In the genomic region with DNA sequence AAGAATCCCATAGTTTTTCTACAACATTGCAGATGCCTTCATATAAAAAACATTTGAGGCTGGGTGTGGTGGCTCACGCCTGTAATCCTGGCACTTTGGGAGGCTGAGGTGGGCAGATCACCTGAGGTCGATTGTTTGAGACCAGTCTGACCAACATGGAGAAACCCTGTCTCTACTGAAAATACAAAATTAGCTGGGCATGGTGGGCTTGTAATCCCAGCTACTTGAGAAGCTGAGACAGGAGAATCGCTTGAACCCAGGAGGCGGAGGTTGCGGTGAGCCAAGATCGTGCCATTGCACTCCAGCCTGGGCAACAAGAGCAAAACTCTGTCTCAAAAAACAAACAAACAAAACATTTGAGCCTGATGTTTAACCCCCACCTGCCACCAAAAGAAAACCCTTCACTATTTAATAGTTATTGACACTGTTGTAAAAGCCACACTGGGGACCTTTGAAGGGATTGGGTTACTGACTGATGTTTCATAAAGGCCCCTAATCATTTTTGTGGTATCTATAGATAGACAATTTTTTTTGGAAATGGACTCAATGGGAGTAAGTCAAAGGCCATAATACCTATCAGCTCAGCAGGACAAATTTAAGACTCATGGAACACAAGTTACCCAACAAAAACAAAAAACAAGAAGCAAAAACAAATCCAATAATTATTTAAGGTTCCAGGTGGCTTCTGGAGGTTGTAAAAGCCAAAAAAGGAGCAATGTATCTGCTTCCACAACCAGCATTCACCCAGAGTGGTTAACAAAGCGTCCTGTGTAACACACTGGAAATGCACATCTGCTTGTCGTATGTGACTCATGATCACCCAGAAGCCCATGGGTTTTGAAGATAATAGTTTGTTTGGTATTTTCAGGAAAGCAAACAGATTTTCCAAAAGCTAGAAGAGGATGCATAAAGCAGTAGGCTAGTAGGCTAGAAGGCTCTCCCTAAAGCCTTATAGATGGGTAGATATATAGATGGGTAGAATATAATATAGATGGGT, we compare ENCODE assay signal across 11 cellular contexts. TPM values are rescaled to one million over a fixed set of nuclear protein-coding genes. Genes with fewer than 3 reads are reported as not detected.
A peak's percentile ranks its signal among the peaks of the same experiment; 100 is the strongest.
DNase-seq lines count a peak whose midpoint lies in the region; ATAC-seq and TF ChIP-seq lines count a peak whose summit lies in the region.
"Had no signal": no experiment of that assay in that cellular context is flagged by ENCODE, and none has a peak within 500 bp of the region (broad histone marks: within the 10 kb centered on the region; RNA-seq: fewer than 3 reads in every experiment).

No MANE protein-coding gene starts in this region.

- H3K36me3 ChIP-seq in IMR-90 (ENCODE audit: control insufficient read depth, insufficient read depth, low read length): 0 out of 2 replicates have a peak, but pooled peaks cover 2% of the 10 kb centered on the region
- H3K36me3 ChIP-seq: transverse colon had no signal

- peak overlapping the region; percentile 62; the same call in 1 of the 2 replicates for H3K56ac ChIP-seq in IMR-90 (ENCODE audit: extremely low read depth, insufficient read depth, low read length)

- no peak overlapping the region for H3K4me2 ChIP-seq in IMR-90 (ENCODE audit: low read depth, low read length)
- H3K4me2 ChIP-seq: A549 had no signal

- H3K27ac Mint-ChIP-seq in activated naive CD8-positive, alpha-beta T cell treated with anti-CD3 and anti-CD28 coated beads, Interleukin-2, amount 50 U/mL, for 24 hours: peak overlapping the region; percentile 86
- peak overlapping the region in 5 of 10 donors; percentile 0 to 83 (median 32) for H3K27ac Mint-ChIP-seq in naive thymus-derived CD8-positive, alpha-beta T cell

- H3K27me3 Mint-ChIP-seq in activated naive CD8-positive, alpha-beta T cell treated with anti-CD3 and anti-CD28 coated beads, Interleukin-2, amount 50 U/mL, for 24 hours: peaks cover 32% of the 10 kb centered on the region
- H3K27me3 Mint-ChIP-seq in naive thymus-derived CD8-positive, alpha-beta T cell: peaks cover 12 to 31% (median 19%) of the 10 kb centered on the region in 5 donors

- CTCF ChIA-PET in IMR-90 (lab: Yijun Ruan, JAX): no interaction called here

- H2AFZ ChIP-seq in IMR-90 (replicated peaks; ENCODE audit: low read length, poor library complexity): no peak overlapping the region

- H4K5ac ChIP-seq in IMR-90 (ENCODE audit: low read depth, low read length): peak overlapping the region; percentile 36; the same call in 1 of the 2 replicates

- TF ChIP-seq RAD21 in IMR-90 (IDR thresholded peaks at IDR 0.05; ENCODE audit: low read length): no peak

- H4K20me1 ChIP-seq in IMR-90 (ENCODE audit: insufficient read depth, low read length): no peaks in the 10 kb centered on the region

- H3K4ac ChIP-seq in IMR-90 (ENCODE audit: low read depth, low read length): peak overlapping the region; percentile 77

- TF ChIP-seq POLR2A in IMR-90 (IDR thresholded peaks at IDR 0.05; ENCODE audit: low read depth, low read length): no peak

- H2AK5ac ChIP-seq in IMR-90 (ENCODE audit: low read depth, low read length): peak overlapping the region; percentile 97

- H3K9me3 Mint-ChIP-seq in activated naive CD8-positive, alpha-beta T cell treated with anti-CD3 and anti-CD28 coated beads, Interleukin-2, amount 50 U/mL, for 24 hours: no peaks in the 10 kb centered on the region
- H3K9me3 Mint-ChIP-seq in naive thymus-derived CD8-positive, alpha-beta T cell: no peaks in the 10 kb centered on the region

- peak overlapping the region; percentile 48 for H3K4me3 Mint-ChIP-seq in activated naive CD8-positive, alpha-beta T cell treated with anti-CD3 and anti-CD28 coated beads, Interleukin-2, amount 50 U/mL, for 24 hours
- peak overlapping the region in 8 of 10 donors; percentile 40 to 76 (median 64) for H3K4me3 Mint-ChIP-seq in naive thymus-derived CD8-positive, alpha-beta T cell

- 29% methylated on average over 1 of the region's 8 CpGs; no CpG with 5 or more reads in 1 of the 2 experiments for WGBS in IMR-90 (ENCODE audit: extremely low coverage in 2 of 2, insufficient read length in 1 of 2), 2 experiments

- peak overlapping the region; percentile 100 for H2BK120ac ChIP-seq in IMR-90 (ENCODE audit: low read depth, low read length)

- peak; percentile 7 for DNase-seq in NK-92 treated with Interleukin-12 subunit alpha and Interleukin-12 subunit beta, amount 100 ng/mL, for 24 hours (lab: John Stamatoyannopoulos, UW)
- DNase-seq in NK-92 (lab: John Stamatoyannopoulos, UW; ENCODE audit: unreplicated experiment) (no peak), IMR-90 (peak; percentile 86), NCI-H2227 treated with DMSO at 0.1 percent for 48 hours (lab: John Stamatoyannopoulos, UW) (no peak), GF-D8 (lab: John Stamatoyannopoulos, UW) (no peak)
- no peak for DNase-seq in activated naive CD8-positive, alpha-beta T cell treated with anti-CD3 and anti-CD28 coated beads, Interleukin-2, amount 50 U/mL, for 24 hours
- DNase-seq in naive thymus-derived CD8-positive, alpha-beta T cell: peak in 1 of 10 donors; percentile 9
- DNase-seq: transverse colon had no signal

- H3K79me1 ChIP-seq in IMR-90 (ENCODE audit: low read depth in 1 of 2, low read length in 2 of 2): peaks cover 0 to 17% of the 10 kb centered on the region in 2 experiments; a peak in 2 of 4 replicates

- dilution Hi-C loops in IMR-90 (cut with HindIII; ENCODE audit: low sequenced_read_pairs, unreplicated experiment): no loop called here

- ATAC-seq in IMR-90 (ENCODE audit: low read depth) (peak; percentile 64), HG03442 (IDR thresholded peaks at IDR 0.05; ENCODE audit: unreplicated experiment) (no peak)
- ATAC-seq in activated naive CD8-positive, alpha-beta T cell treated with anti-CD3 and anti-CD28 coated beads, Interleukin-2, amount 50 U/mL, for 24 hours: peak; percentile 9
- ATAC-seq in naive thymus-derived CD8-positive, alpha-beta T cell: peak; percentile 9 to 11
- ATAC-seq: A549 had no signal

- peaks cover 19% of the 10 kb centered on the region for H3K9me1 ChIP-seq in IMR-90 (ENCODE audit: insufficient read depth, low read length)

- H2BK15ac ChIP-seq in IMR-90 (ENCODE audit: low read depth, low read length): peak overlapping the region; percentile 4

- H3K9ac ChIP-seq in IMR-90 (ENCODE audit: low read depth, low read length): no peak overlapping the region; the same call in 1 of the 2 replicates

- peak overlapping the region; percentile 41 for H4K91ac ChIP-seq in IMR-90 (ENCODE audit: insufficient read depth, low read depth, low read length)

- peak overlapping the region; percentile 99 for H2BK20ac ChIP-seq in IMR-90 (ENCODE audit: low read depth, low read length)

- no peaks in the 10 kb centered on the region for H3K9me3 ChIP-seq in IMR-90 (ENCODE audit: control insufficient read depth, insufficient read depth, low read length)
- H3K9me3 ChIP-seq: A549, transverse colon had no signal

- peak overlapping the region; percentile 41; the same call in 1 of the 2 replicates for H3K23ac ChIP-seq in IMR-90 (ENCODE audit: low read depth, low read length)

- peak overlapping the region; percentile 99 for H2BK5ac ChIP-seq in IMR-90 (ENCODE audit: low read depth, low read length, poor library complexity, severe bottlenecking)

- H3K36me3 Mint-ChIP-seq in activated naive CD8-positive, alpha-beta T cell treated with anti-CD3 and anti-CD28 coated beads, Interleukin-2, amount 50 U/mL, for 24 hours (ENCODE audit: low read depth): peaks cover 3% of the 10 kb centered on the region
- peaks cover 0 to 3% (median 0%) of the 10 kb centered on the region in 3 donors for H3K36me3 Mint-ChIP-seq in naive thymus-derived CD8-positive, alpha-beta T cell

- TF ChIP-seq CTCF in IMR-90 (conservative IDR thresholded peaks at IDR 0.05; ENCODE audit: low read depth, low read length): no peak

- intact Hi-C loops in IMR-90 (cut with micrococcal nuclease): no loop called here

- in situ Hi-C loops in IMR-90 (cut with MboI; ENCODE audit: low sequenced_read_pairs): no loop called here

- H3K4me1 ChIP-seq in IMR-90 (ENCODE audit: control insufficient read depth, insufficient read depth, low read length): peaks cover 11% of the 10 kb centered on the region
- H3K4me1 ChIP-seq: A549 had no signal

- no peaks in the 10 kb centered on the region for H3K27me3 ChIP-seq in IMR-90 (ENCODE audit: control insufficient read depth, insufficient read depth, low read length)
- H3K27me3 ChIP-seq: transverse colon had no signal

- BruUV-seq in IMR-90 (replicated peaks; lab: Mats Ljungman, UMichigan): no TSS peak

- H4K8ac ChIP-seq in IMR-90 (ENCODE audit: low read depth in 2 of 2, low read length in 2 of 2): peak overlapping the region; percentile 85 to 97

- H3K27ac ChIP-seq in IMR-90 (ENCODE audit: insufficient read depth, low read length): peak overlapping the region; percentile 40; the same call in 1 of the 2 replicates
- H3K27ac ChIP-seq: A549, coronary artery had no signal

- POLR2A ChIA-PET in IMR-90 (lab: Charles Lee; ENCODE audit: unreplicated experiment): interaction anchor here (1.9 kb wide), 1 partner anchor 18 kb away, joined by 5 read pairs; no protein-coding TSS in a partner anchor
- POLR2A ChIA-PET in naive thymus-derived CD8-positive, alpha-beta T cell (lab: Charles Lee): interaction anchor here (1.0 to 1.6 kb wide), 3 partner anchors 9 to 65 kb away, joined by 4 to 13 read pairs (median 4); no protein-coding TSS in a partner anchor

- peak overlapping the region; percentile 87 for H3K14ac ChIP-seq in IMR-90 (replicated peaks; ENCODE audit: low read depth, low read length)

- no peak overlapping the region for H3K4me3 ChIP-seq in IMR-90 (ENCODE audit: insufficient read depth, low read depth, low read length)
- H3K4me3 ChIP-seq: A549, coronary artery, transverse colon had no signal

- no peak overlapping the region for H2AK9ac ChIP-seq in IMR-90 (replicated peaks; ENCODE audit: low read depth, low read length, poor library complexity)

- peak overlapping the region; percentile 91; the same call in 1 of the 2 replicates for H3K18ac ChIP-seq in IMR-90 (ENCODE audit: low read depth, low read length)

- peaks cover 80% of the 10 kb centered on the region for H3K4me1 Mint-ChIP-seq in activated naive CD8-positive, alpha-beta T cell treated with anti-CD3 and anti-CD28 coated beads, Interleukin-2, amount 50 U/mL, for 24 hours
- H3K4me1 Mint-ChIP-seq in naive thymus-derived CD8-positive, alpha-beta T cell: peaks cover 26 to 67% (median 61%) of the 10 kb centered on the region in 4 donors

TF ChIP-seq in IMR-90, 13 proteins besides CTCF, POLR2A, EP300 and RAD21:
- no peak for TF ChIP-seq MAZ (IDR thresholded peaks at IDR 0.05; ENCODE audit: borderline replicate concordance, low read depth, low read length)
- peak; percentile 20 for TF ChIP-seq RCOR1 (IDR thresholded peaks at IDR 0.05; ENCODE audit: insufficient replicate concordance, low read length)
- no peak for TF ChIP-seq SMC3 (IDR thresholded peaks at IDR 0.05; ENCODE audit: low read depth, low read length)
- peak; percentile 19; the same call in 1 of the 2 replicates for TF ChIP-seq FOS (IDR thresholded peaks at IDR 0.05; ENCODE audit: low read depth, low read length)
TF ChIP-seq in IMR-90: peak in this region for 2.

RNA-seq across cellular contexts. Expression of a gene that starts 41.2 kb away (rescaled TPM):
- 2.5 TPM in 2 replicates for total RNA-seq in IMR-90 (2012; rRNA removed)
- polyA plus RNA-seq in IMR-90 (2012; rRNA removed): 3.1 and 3.8 TPM in 2 replicates
- polyA plus RNA-seq in IMR-90 (2012; cell fraction: cytosol; rRNA removed): 1.6 and 3.5 TPM in 2 replicates
- 1.5 and 3.9 TPM in 2 replicates for polyA plus RNA-seq in IMR-90 (2012; cell fraction: nucleus; rRNA removed; ENCODE audit: low replicate concordance)
- total RNA-seq in naive thymus-derived CD8-positive, alpha-beta T cell: not detected
- under 1 TPM in 1 of 3 donors, not detected in 2; 0.07 TPM for polyA plus RNA-seq in naive thymus-derived CD8-positive, alpha-beta T cell

Comparison
In these comparisons a context has a peak if more than half of its experiments do, and no peak if none do; other contexts are left out.
1. DNase-seq: peak in NK-92 treated with Interleukin-12 subunit alpha and Interleukin-12 subunit beta, amount 100 ng/mL, for 24 hours (single experiment) and IMR-90 (single experiment); none in NK-92 (single experiment), activated naive CD8-positive, alpha-beta T cell treated with anti-CD3 and anti-CD28 coated beads, Interleukin-2, amount 50 U/mL, for 24 hours (single experiment), NCI-H2227 treated with DMSO at 0.1 percent for 48 hours (single experiment) and GF-D8 (single experiment).